In genomic region chr3:160753953-160754352, GRCh38 we compare ENCODE assay signal across 8 cellular contexts. TPM values are rescaled to one million over a fixed set of nuclear protein-coding genes. Genes with fewer than 3 reads are reported as not detected.
DNase-seq lines count a peak whose midpoint lies in the region; ATAC-seq and TF ChIP-seq lines count a peak whose summit lies in the region.

No MANE protein-coding gene starts in this region.

- no peaks in the 10 kb centered on the region for H3K9me3 ChIP-seq in BLaER1 treated with 17β-estradiol and CSF1 and Interleukin-3, amounts not matched to agents 10 nM and 100 nM (replicated peaks in 1 of 11)
- H3K9me3 ChIP-seq in OCI-LY1 (ENCODE audit: low read length): no peaks in the 10 kb centered on the region
- no peaks in the 10 kb centered on the region for H3K9me3 ChIP-seq in endocrine pancreas (ENCODE audit: control insufficient read depth, low read length)
- H3K9me3 ChIP-seq in neuron (ENCODE audit: low read length): no peaks in the 10 kb centered on the region

- ATAC-seq in HG03175 (IDR thresholded peaks at IDR 0.05; ENCODE audit: unreplicated experiment) (no peak), HG03460 (IDR thresholded peaks at IDR 0.05; ENCODE audit: unreplicated experiment) (no peak)

- no peaks in the 10 kb centered on the region for H3K79me2 ChIP-seq in OCI-LY1 (ENCODE audit: insufficient read depth, low read length)

- TF ChIP-seq CTCF in OCI-LY1 (IDR thresholded peaks at IDR 0.05; ENCODE audit: low read length): no peak

- DNase-seq in A172 (ENCODE audit: low spot score) (no peak), NCI-H748 treated with DMSO at 0.1 percent for 48 hours (lab: John Stamatoyannopoulos, UW) (no peak)

- peak overlapping the region; percentile 86 to 93 (median 91) for H3K9ac ChIP-seq in BLaER1 treated with 17β-estradiol and CSF1 and Interleukin-3, amounts not matched to agents 10 nM and 100 nM
- H3K9ac ChIP-seq in OCI-LY1 (ENCODE audit: low read length) (no peak overlapping the region; the same call in 1 of the 2 replicates), endocrine pancreas (ENCODE audit: control insufficient read depth, insufficient read depth, low read length) (peak overlapping the region; percentile 62)

- H3K27me3 ChIP-seq in BLaER1 treated with 17β-estradiol and CSF1 and Interleukin-3, amounts not matched to agents 10 nM and 100 nM: no peaks in the 10 kb centered on the region
- H3K27me3 ChIP-seq in OCI-LY1 (ENCODE audit: insufficient read depth, low read length): peaks cover 6% of the 10 kb centered on the region; the same call in 1 of the 2 replicates
- no peaks in the 10 kb centered on the region for H3K27me3 ChIP-seq in endocrine pancreas (ENCODE audit: control insufficient read depth, insufficient read depth, low read length)
- no peaks in the 10 kb centered on the region for H3K27me3 ChIP-seq in neuron (ENCODE audit: insufficient read depth, low read length)

- H3K4me3 ChIP-seq in BLaER1 treated with 17β-estradiol and CSF1 and Interleukin-3, amounts not matched to agents 10 nM and 100 nM: peak overlapping the region; percentile 73 to 89 (median 83)
- H3K4me3 ChIP-seq in OCI-LY1 (ENCODE audit: low read depth, low read length, poor library complexity, severe bottlenecking) (peak overlapping the region; percentile 77), endocrine pancreas (ENCODE audit: control insufficient read depth, insufficient read depth, low read length) (peak overlapping the region; percentile 86), neuron (ENCODE audit: low read length) (peak overlapping the region; percentile 57)

- peak overlapping the region; percentile 75 to 99 (median 87) for H3K4me2 ChIP-seq in BLaER1 treated with 17β-estradiol and CSF1 and Interleukin-3, amounts not matched to agents 10 nM and 100 nM
- peak overlapping the region; percentile 82 for H3K4me2 ChIP-seq in OCI-LY1 (ENCODE audit: low read length)

- no peaks in the 10 kb centered on the region for H3K9me2 ChIP-seq in OCI-LY1 (ENCODE audit: low read depth, low read length)

- H2AFZ ChIP-seq in OCI-LY1 (ENCODE audit: low read length) (no peak overlapping the region), neuron (ENCODE audit: low read depth, low read length) (peak overlapping the region; percentile 92)

- H4K20me1 ChIP-seq in BLaER1 treated with 17β-estradiol and CSF1 and Interleukin-3, amounts not matched to agents 10 nM and 100 nM: peaks cover 0 to 16% (median 0%) of the 10 kb centered on the region in 11 experiments; a peak in 8 of 22 replicates
- no peaks in the 10 kb centered on the region for H4K20me1 ChIP-seq in OCI-LY1 (ENCODE audit: insufficient read depth, low read length)

- peaks cover 25 to 39% (median 33%) of the 10 kb centered on the region in 10 experiments for H3K4me1 ChIP-seq in BLaER1 treated with 17β-estradiol and CSF1 and Interleukin-3, amounts not matched to agents 10 nM and 100 nM
- H3K4me1 ChIP-seq in OCI-LY1 (ENCODE audit: insufficient read depth, low read length, severe bottlenecking) (peaks cover 30% of the 10 kb centered on the region), endocrine pancreas (ENCODE audit: control insufficient read depth, insufficient read depth, low read length) (peaks cover 26% of the 10 kb centered on the region), neuron (ENCODE audit: insufficient read depth, low read length) (peaks cover 23% of the 10 kb centered on the region)

- peak overlapping the region in 6 of 11 experiments; percentile 87 to 94 (median 90); a peak in 9 of 22 replicates for H3K27ac ChIP-seq in BLaER1 treated with 17β-estradiol and CSF1 and Interleukin-3, amounts not matched to agents 10 nM and 100 nM
- no peak overlapping the region for H3K27ac ChIP-seq in OCI-LY1 (ENCODE audit: low read depth, low read length, poor library complexity, severe bottlenecking)

- no peaks in the 10 kb centered on the region for H3K36me3 ChIP-seq in BLaER1 treated with 17β-estradiol and CSF1 and Interleukin-3, amounts not matched to agents 10 nM and 100 nM
- H3K36me3 ChIP-seq in OCI-LY1 (ENCODE audit: insufficient read depth, low read length) (no peaks in the 10 kb centered on the region), endocrine pancreas (ENCODE audit: control insufficient read depth, insufficient read depth, low read length) (no peaks in the 10 kb centered on the region), neuron (ENCODE audit: insufficient read depth, low read length) (no peaks in the 10 kb centered on the region)

- no peaks in the 10 kb centered on the region for H3F3A ChIP-seq in OCI-LY1 (ENCODE audit: insufficient read depth, low read length)

RNA-seq across cellular contexts. Expression of gene PPM1L, which starts 2.1 kb away (rescaled TPM):
- 0.41 and 1.4 TPM in 2 replicates for total RNA-seq in A172 (2014; rRNA removed; shearing (Covaris generic))
